1 cellular context compared by ENCODE assay signal in the genomic region with DNA sequence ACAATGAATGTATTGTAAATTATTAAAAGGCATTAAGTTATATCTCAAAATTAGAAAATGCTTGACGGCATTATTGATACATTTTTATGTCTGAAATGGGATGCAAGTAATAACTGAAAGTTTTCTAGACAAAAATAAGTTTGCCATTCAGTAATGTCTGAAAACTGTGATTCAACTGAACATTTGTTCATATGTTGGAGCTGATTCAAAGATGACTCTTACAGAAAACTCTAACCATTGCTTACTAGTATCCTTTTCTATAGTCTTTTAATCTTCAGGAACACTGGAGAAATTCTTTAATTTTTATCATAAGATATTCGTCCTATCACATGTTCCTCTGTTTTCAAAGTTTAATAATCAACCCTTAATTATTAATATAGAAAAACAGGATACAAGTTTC.
TF ChIP-seq lines count a peak whose summit lies in the region.

No MANE protein-coding gene starts in this region.

TF ChIP-seq in IMR-90, 13 proteins besides CTCF, POLR2A, EP300 and RAD21:
- no peak for TF ChIP-seq MAZ (IDR thresholded peaks at IDR 0.05; ENCODE audit: borderline replicate concordance, low read depth, low read length)
- TF ChIP-seq MXI1 (IDR thresholded peaks at IDR 0.05; ENCODE audit: borderline replicate concordance, low read depth, low read length), result no peak
- TF ChIP-seq, protein P1, sequence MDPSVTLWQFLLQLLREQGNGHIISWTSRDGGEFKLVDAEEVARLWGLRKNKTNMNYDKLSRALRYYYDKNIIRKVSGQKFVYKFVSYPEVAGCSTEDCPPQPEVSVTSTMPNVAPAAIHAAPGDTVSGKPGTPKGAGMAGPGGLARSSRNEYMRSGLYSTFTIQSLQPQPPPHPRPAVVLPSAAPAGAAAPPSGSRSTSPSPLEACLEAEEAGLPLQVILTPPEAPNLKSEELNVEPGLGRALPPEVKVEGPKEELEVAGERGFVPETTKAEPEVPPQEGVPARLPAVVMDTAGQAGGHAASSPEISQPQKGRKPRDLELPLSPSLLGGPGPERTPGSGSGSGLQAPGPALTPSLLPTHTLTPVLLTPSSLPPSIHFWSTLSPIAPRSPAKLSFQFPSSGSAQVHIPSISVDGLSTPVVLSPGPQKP (IDR thresholded peaks at IDR 0.05; ENCODE audit: borderline replicate concordance, low read depth, low read length), result no peak
- no peak for TF ChIP-seq BHLHE40 (IDR thresholded peaks at IDR 0.05; ENCODE audit: low read depth, low read length)
- no peak for TF ChIP-seq CEBPB (IDR thresholded peaks at IDR 0.05; ENCODE audit: low read depth, low read length)
- no peak for TF ChIP-seq FOS (IDR thresholded peaks at IDR 0.05; ENCODE audit: low read depth, low read length)
- TF ChIP-seq, protein P2, sequence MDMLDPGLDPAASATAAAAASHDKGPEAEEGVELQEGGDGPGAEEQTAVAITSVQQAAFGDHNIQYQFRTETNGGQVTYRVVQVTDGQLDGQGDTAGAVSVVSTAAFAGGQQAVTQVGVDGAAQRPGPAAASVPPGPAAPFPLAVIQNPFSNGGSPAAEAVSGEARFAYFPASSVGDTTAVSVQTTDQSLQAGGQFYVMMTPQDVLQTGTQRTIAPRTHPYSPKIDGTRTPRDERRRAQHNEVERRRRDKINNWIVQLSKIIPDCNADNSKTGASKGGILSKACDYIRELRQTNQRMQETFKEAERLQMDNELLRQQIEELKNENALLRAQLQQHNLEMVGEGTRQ (IDR thresholded peaks at IDR 0.05; ENCODE audit: low read depth, low read length), result no peak
- no peak for TF ChIP-seq RCOR1 (IDR thresholded peaks at IDR 0.05; ENCODE audit: insufficient replicate concordance, low read length)
- TF ChIP-seq CHD1 (IDR thresholded peaks at IDR 0.05; ENCODE audit: low read depth, low read length), result no peak
- no peak for TF ChIP-seq RFX5 (IDR thresholded peaks at IDR 0.05; ENCODE audit: low read depth, low read length)
- no peak for TF ChIP-seq MAFK (IDR thresholded peaks at IDR 0.05; ENCODE audit: low read depth, low read length)
TF ChIP-seq in IMR-90: peak in this region for 0.
